23 cellular contexts compared by ENCODE assay signal in genomic region chr17:82222816-82223215, GRCh38.
"Had no signal": no experiment of that assay in that cellular context is flagged by ENCODE, and none has a peak within 500 bp of the region (broad histone marks: within the 10 kb centered on the region; RNA-seq: fewer than 3 reads in every experiment).

No MANE protein-coding gene starts in this region.

- DNase-seq: activated CD4-positive, alpha-beta T cell treated with anti-CD3 and anti-CD28 coated beads for 48 hours; activated CD4-positive, alpha-beta T cell treated with anti-CD3 and anti-CD28 coated beads, Interleukin-2, amount 50 U/mL, for 48 hours; activated CD4-positive, CD25-positive, alpha-beta regulatory T cell treated with anti-CD3 and anti-CD28 coated beads, Interleukin-2, amount 50 U/mL, for 72 hours; activated CD8-positive, alpha-beta memory T cell treated with anti-CD3 and anti-CD28 coated beads, Interleukin-2, amount 10 ng/mL, durations not matched to agents 7 days and 5 days; activated effector memory CD4-positive, alpha-beta T cell treated with Interleukin-2 at 50 U/mL for 16 hours; activated naive CD4-positive, alpha-beta T cell treated with Interleukin-2 at 50 U/mL for 16 hours; activated naive CD8-positive, alpha-beta T cell treated with anti-CD3 and anti-CD28 coated beads, Interleukin-2, amount 50 U/mL, for 24 hours; activated T-cell treated with anti-CD3 and anti-CD28 coated beads, Interleukin-2, amount 50 U/mL, for 24 hours; amygdala; KG1; NCI-H1092; NCI-H1417; NCI-H1694; NCI-H2029; NCI-H2107; NCI-H2171 treated with DMSO at 0.1 percent for 48 hours; NCI-H226; NCI-H526; NCI-H82; Right ventricle myocardium superior; SJCRH30 had no signal

- ATAC-seq: activated CD8-positive, alpha-beta memory T cell treated with anti-CD3 and anti-CD28 coated beads, Interleukin-2, amount 10 ng/mL, durations not matched to agents 7 days and 5 days; activated naive CD4-positive, alpha-beta T cell treated with anti-CD3 and anti-CD28 coated beads, Interleukin-2, amount 50 U/mL, for 72 hours; activated naive CD8-positive, alpha-beta T cell treated with anti-CD3 and anti-CD28 coated beads, Interleukin-2, amount 50 U/mL, for 24 hours; WTC11 had no signal

- H3K27me3 ChIP-seq: SJCRH30 had no signal

- H3K36me3 ChIP-seq: SJCRH30 had no signal

- H3K4me3 ChIP-seq: SJCRH30 had no signal

- H3K9me3 ChIP-seq: SJCRH30 had no signal

- H3K27ac ChIP-seq: SJCRH30 had no signal
